2 cellular contexts compared by ENCODE assay signal in the genomic region with DNA sequence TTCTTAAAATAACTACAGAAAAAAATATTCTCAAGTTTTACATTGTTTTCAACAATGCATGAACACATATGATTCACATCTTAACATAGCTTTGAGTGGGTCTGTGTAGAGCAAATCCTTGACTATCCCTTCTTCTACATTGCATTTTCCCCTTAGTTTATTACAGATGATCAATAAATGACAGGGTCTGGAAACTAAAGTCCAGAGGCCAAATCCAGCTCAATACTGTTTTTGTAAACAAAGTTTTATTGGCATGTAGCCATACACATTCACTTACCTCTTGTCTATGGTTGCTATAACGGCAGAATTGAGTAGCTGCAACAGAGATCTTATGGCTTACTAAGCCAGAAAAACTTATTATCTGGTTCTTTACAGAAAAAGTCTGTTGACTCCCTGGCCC.
A peak's percentile ranks its signal among the peaks of the same experiment; 100 is the strongest.
TF ChIP-seq lines count a peak whose summit lies in the region.

No MANE protein-coding gene starts in this region.

TF ChIP-seq in HepG2, 621 proteins besides CTCF, POLR2A, EP300 and RAD21 (continued from another document and continues in another):
- TF ChIP-seq, protein P1, sequence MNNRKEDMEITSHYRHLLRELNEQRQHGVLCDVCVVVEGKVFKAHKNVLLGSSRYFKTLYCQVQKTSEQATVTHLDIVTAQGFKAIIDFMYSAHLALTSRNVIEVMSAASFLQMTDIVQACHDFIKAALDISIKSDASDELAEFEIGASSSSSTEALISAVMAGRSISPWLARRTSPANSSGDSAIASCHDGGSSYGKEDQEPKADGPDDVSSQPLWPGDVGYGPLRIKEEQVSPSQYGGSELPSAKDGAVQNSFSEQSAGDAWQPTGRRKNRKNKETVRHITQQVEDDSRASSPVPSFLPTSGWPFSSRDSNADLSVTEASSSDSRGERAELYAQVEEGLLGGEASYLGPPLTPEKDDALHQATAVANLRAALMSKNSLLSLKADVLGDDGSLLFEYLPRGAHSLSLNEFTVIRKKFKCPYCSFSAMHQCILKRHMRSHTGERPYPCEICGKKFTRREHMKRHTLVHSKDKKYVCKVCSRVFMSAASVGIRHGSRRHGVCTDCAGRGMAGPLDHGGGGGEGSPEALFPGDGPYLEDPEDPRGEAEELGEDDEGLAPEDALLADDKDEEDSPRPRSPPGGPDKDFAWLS (CRISPR knock-in tag; IDR thresholded peaks at IDR 0.05; ENCODE audit: borderline replicate concordance) = no peak
- TF ChIP-seq, protein P2, sequence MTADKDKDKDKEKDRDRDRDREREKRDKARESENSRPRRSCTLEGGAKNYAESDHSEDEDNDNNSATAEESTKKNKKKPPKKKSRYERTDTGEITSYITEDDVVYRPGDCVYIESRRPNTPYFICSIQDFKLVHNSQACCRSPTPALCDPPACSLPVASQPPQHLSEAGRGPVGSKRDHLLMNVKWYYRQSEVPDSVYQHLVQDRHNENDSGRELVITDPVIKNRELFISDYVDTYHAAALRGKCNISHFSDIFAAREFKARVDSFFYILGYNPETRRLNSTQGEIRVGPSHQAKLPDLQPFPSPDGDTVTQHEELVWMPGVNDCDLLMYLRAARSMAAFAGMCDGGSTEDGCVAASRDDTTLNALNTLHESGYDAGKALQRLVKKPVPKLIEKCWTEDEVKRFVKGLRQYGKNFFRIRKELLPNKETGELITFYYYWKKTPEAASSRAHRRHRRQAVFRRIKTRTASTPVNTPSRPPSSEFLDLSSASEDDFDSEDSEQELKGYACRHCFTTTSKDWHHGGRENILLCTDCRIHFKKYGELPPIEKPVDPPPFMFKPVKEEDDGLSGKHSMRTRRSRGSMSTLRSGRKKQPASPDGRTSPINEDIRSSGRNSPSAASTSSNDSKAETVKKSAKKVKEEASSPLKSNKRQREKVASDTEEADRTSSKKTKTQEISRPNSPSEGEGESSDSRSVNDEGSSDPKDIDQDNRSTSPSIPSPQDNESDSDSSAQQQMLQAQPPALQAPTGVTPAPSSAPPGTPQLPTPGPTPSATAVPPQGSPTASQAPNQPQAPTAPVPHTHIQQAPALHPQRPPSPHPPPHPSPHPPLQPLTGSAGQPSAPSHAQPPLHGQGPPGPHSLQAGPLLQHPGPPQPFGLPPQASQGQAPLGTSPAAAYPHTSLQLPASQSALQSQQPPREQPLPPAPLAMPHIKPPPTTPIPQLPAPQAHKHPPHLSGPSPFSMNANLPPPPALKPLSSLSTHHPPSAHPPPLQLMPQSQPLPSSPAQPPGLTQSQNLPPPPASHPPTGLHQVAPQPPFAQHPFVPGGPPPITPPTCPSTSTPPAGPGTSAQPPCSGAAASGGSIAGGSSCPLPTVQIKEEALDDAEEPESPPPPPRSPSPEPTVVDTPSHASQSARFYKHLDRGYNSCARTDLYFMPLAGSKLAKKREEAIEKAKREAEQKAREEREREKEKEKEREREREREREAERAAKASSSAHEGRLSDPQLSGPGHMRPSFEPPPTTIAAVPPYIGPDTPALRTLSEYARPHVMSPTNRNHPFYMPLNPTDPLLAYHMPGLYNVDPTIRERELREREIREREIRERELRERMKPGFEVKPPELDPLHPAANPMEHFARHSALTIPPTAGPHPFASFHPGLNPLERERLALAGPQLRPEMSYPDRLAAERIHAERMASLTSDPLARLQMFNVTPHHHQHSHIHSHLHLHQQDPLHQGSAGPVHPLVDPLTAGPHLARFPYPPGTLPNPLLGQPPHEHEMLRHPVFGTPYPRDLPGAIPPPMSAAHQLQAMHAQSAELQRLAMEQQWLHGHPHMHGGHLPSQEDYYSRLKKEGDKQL (CRISPR knock-in tag; IDR thresholded peaks at IDR 0.05; ENCODE audit: low read depth) = no peak
- peak; percentile 10; the same call in 1 of the 2 replicates for TF ChIP-seq HMG20A (CRISPR knock-in tag; IDR thresholded peaks at IDR 0.05; ENCODE audit: borderline replicate concordance)
- TF ChIP-seq ZMYM4 (CRISPR knock-in tag; IDR thresholded peaks at IDR 0.05) = peak; percentile 31; the same call in 1 of the 2 replicates
- no peak for TF ChIP-seq ZNF776 (CRISPR knock-in tag; IDR thresholded peaks at IDR 0.05)
- no peak for TF ChIP-seq FOXP1 (IDR thresholded peaks at IDR 0.05)
- peak; percentile 38; the same call in 1 of the 2 replicates for TF ChIP-seq FOXP1 (CRISPR knock-in tag; IDR thresholded peaks at IDR 0.05)
- TF ChIP-seq, protein P3, sequence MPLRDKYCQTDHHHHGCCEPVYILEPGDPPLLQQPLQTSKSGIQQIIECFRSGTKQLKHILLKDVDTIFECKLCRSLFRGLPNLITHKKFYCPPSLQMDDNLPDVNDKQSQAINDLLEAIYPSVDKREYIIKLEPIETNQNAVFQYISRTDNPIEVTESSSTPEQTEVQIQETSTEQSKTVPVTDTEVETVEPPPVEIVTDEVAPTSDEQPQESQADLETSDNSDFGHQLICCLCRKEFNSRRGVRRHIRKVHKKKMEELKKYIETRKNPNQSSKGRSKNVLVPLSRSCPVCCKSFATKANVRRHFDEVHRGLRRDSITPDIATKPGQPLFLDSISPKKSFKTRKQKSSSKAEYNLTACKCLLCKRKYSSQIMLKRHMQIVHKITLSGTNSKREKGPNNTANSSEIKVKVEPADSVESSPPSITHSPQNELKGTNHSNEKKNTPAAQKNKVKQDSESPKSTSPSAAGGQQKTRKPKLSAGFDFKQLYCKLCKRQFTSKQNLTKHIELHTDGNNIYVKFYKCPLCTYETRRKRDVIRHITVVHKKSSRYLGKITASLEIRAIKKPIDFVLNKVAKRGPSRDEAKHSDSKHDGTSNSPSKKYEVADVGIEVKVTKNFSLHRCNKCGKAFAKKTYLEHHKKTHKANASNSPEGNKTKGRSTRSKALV (CRISPR knock-in tag; IDR thresholded peaks at IDR 0.05) = no peak
- no peak for TF ChIP-seq NFIB (CRISPR knock-in tag; IDR thresholded peaks at IDR 0.05; ENCODE audit: borderline replicate concordance)
- no peak for TF ChIP-seq ZSCAN31 (CRISPR knock-in tag; IDR thresholded peaks at IDR 0.05; ENCODE audit: low read depth)
- TF ChIP-seq ATM (IDR thresholded peaks at IDR 0.05; ENCODE audit: borderline replicate concordance) = no peak
- TF ChIP-seq, protein P4, sequence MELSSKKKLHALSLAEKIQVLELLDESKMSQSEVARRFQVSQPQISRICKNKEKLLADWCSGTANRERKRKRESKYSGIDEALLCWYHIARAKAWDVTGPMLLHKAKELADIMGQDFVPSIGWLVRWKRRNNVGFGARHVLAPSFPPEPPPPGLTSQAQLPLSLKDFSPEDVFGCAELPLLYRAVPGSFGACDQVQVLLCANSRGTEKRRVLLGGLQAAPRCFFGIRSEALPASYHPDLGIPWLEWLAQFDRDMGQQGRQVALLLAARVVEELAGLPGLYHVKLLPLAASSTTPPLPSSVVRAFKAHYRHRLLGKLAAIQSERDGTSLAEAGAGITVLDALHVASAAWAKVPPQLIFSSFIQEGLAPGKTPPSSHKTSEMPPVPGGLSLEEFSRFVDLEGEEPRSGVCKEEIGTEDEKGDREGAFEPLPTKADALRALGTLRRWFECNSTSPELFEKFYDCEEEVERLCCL (CRISPR knock-in tag; IDR thresholded peaks at IDR 0.05; ENCODE audit: borderline replicate concordance) = no peak

TF ChIP-seq in GM23338, 12 proteins besides CTCF, POLR2A, EP300 and RAD21:
- TF ChIP-seq, protein P5, sequence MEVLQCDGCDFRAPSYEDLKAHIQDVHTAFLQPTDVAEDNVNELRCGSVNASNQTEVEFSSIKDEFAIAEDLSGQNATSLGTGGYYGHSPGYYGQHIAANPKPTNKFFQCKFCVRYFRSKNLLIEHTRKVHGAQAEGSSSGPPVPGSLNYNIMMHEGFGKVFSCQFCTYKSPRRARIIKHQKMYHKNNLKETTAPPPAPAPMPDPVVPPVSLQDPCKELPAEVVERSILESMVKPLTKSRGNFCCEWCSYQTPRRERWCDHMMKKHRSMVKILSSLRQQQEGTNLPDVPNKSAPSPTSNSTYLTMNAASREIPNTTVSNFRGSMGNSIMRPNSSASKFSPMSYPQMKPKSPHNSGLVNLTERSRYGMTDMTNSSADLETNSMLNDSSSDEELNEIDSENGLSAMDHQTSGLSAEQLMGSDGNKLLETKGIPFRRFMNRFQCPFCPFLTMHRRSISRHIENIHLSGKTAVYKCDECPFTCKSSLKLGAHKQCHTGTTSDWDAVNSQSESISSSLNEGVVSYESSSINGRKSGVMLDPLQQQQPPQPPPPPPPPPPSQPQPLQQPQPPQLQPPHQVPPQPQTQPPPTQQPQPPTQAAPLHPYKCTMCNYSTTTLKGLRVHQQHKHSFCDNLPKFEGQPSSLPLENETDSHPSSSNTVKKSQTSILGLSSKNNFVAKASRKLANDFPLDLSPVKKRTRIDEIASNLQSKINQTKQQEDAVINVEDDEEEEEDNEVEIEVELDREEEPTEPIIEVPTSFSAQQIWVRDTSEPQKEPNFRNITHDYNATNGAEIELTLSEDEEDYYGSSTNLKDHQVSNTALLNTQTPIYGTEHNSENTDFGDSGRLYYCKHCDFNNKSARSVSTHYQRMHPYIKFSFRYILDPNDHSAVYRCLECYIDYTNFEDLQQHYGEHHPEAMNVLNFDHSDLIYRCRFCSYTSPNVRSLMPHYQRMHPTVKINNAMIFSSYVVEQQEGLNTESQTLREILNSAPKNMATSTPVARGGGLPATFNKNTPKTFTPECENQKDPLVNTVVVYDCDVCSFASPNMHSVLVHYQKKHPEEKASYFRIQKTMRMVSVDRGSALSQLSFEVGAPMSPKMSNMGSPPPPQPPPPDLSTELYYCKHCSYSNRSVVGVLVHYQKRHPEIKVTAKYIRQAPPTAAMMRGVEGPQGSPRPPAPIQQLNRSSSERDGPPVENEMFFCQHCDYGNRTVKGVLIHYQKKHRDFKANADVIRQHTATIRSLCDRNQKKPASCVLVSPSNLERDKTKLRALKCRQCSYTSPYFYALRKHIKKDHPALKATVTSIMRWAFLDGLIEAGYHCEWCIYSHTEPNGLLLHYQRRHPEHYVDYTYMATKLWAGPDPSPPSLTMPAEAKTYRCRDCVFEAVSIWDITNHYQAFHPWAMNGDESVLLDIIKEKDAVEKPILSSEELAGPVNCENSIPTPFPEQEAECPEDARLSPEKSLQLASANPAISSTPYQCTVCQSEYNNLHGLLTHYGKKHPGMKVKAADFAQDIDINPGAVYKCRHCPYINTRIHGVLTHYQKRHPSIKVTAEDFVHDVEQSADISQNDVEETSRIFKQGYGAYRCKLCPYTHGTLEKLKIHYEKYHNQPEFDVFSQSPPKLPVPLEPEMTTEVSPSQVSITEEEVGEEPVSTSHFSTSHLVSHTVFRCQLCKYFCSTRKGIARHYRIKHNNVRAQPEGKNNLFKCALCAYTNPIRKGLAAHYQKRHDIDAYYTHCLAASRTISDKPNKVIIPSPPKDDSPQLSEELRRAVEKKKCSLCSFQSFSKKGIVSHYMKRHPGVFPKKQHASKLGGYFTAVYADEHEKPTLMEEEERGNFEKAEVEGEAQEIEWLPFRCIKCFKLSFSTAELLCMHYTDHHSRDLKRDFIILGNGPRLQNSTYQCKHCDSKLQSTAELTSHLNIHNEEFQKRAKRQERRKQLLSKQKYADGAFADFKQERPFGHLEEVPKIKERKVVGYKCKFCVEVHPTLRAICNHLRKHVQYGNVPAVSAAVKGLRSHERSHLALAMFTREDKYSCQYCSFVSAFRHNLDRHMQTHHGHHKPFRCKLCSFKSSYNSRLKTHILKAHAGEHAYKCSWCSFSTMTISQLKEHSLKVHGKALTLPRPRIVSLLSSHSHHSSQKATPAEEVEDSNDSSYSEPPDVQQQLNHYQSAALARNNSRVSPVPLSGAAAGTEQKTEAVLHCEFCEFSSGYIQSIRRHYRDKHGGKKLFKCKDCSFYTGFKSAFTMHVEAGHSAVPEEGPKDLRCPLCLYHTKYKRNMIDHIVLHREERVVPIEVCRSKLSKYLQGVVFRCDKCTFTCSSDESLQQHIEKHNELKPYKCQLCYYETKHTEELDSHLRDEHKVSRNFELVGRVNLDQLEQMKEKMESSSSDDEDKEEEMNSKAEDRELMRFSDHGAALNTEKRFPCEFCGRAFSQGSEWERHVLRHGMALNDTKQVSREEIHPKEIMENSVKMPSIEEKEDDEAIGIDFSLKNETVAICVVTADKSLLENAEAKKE (CRISPR knock-in tag; IDR thresholded peaks at IDR 0.05) = no peak
- no peak for TF ChIP-seq EZH2phosphoT487 (IDR thresholded peaks at IDR 0.05; ENCODE audit: unreplicated experiment)
- TF ChIP-seq JUNB (IDR thresholded peaks at IDR 0.05; ENCODE audit: unreplicated experiment) = no peak
- TF ChIP-seq, protein P6, sequence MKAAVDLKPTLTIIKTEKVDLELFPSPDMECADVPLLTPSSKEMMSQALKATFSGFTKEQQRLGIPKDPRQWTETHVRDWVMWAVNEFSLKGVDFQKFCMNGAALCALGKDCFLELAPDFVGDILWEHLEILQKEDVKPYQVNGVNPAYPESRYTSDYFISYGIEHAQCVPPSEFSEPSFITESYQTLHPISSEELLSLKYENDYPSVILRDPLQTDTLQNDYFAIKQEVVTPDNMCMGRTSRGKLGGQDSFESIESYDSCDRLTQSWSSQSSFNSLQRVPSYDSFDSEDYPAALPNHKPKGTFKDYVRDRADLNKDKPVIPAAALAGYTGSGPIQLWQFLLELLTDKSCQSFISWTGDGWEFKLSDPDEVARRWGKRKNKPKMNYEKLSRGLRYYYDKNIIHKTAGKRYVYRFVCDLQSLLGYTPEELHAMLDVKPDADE (IDR thresholded peaks at IDR 0.05) = no peak
- TF ChIP-seq, protein P7, sequence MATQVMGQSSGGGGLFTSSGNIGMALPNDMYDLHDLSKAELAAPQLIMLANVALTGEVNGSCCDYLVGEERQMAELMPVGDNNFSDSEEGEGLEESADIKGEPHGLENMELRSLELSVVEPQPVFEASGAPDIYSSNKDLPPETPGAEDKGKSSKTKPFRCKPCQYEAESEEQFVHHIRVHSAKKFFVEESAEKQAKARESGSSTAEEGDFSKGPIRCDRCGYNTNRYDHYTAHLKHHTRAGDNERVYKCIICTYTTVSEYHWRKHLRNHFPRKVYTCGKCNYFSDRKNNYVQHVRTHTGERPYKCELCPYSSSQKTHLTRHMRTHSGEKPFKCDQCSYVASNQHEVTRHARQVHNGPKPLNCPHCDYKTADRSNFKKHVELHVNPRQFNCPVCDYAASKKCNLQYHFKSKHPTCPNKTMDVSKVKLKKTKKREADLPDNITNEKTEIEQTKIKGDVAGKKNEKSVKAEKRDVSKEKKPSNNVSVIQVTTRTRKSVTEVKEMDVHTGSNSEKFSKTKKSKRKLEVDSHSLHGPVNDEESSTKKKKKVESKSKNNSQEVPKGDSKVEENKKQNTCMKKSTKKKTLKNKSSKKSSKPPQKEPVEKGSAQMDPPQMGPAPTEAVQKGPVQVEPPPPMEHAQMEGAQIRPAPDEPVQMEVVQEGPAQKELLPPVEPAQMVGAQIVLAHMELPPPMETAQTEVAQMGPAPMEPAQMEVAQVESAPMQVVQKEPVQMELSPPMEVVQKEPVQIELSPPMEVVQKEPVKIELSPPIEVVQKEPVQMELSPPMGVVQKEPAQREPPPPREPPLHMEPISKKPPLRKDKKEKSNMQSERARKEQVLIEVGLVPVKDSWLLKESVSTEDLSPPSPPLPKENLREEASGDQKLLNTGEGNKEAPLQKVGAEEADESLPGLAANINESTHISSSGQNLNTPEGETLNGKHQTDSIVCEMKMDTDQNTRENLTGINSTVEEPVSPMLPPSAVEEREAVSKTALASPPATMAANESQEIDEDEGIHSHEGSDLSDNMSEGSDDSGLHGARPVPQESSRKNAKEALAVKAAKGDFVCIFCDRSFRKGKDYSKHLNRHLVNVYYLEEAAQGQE (IDR thresholded peaks at IDR 0.05; ENCODE audit: unreplicated experiment) = no peak
